ENCODE assay signal across 27 cellular contexts in genomic region chrX:132101206-132101605, GRCh38. TPM values are rescaled to one million over a fixed set of nuclear protein-coding genes. Genes with fewer than 3 reads are reported as not detected.
DNase-seq lines count a peak whose midpoint lies in the region; ATAC-seq and TF ChIP-seq lines count a peak whose summit lies in the region.
"Had no signal": no experiment of that assay in that cellular context is flagged by ENCODE, and none has a peak within 500 bp of the region (broad histone marks: within the 10 kb centered on the region; RNA-seq: fewer than 3 reads in every experiment).

No MANE protein-coding gene starts in this region.

- ATAC-seq in thoracic aorta (ENCODE audit: insufficient number of reproducible peaks, low FRiP score, low read depth) (no peak), GM21515 (IDR thresholded peaks at IDR 0.05; ENCODE audit: unreplicated experiment) (no peak)

- H3K14ac ChIP-seq in trophoblast cell (ENCODE audit: low read length): no peak overlapping the region

- H4K91ac ChIP-seq in trophoblast cell (ENCODE audit: low read depth, low read length): no peak overlapping the region

- no peak overlapping the region for H3K23ac ChIP-seq in trophoblast cell (ENCODE audit: low read length)

- H3K4me2 ChIP-seq in trophoblast cell (ENCODE audit: low read length): no peak overlapping the region

- H4K8ac ChIP-seq in trophoblast cell (ENCODE audit: low read depth, low read length): no peak overlapping the region

- H2AFZ ChIP-seq in trophoblast cell (ENCODE audit: insufficient read depth, low read length, poor library complexity): no peak overlapping the region

- H3K4me1 ChIP-seq in trophoblast cell (ENCODE audit: control insufficient read depth in 1 of 2, insufficient read depth in 2 of 2, low read length in 2 of 2): no peaks in the 10 kb centered on the region
- peaks cover 0 to 26% of the 10 kb centered on the region in 2 donors for H3K4me1 ChIP-seq in thoracic aorta (ENCODE audit: control insufficient read depth in 1 of 2, low read depth in 2 of 2)
- H3K4me1 ChIP-seq: BE2C, BLaER1 had no signal

- no peak overlapping the region for H2BK5ac ChIP-seq in trophoblast cell (ENCODE audit: low read depth, low read length, poor library complexity)

- no peak for TF ChIP-seq CTCF in thoracic aorta (IDR thresholded peaks at IDR 0.05)
- TF ChIP-seq CTCF in foreskin fibroblast (IDR thresholded peaks at IDR 0.05; ENCODE audit: low read depth, low read length): no peak

- H3K27ac ChIP-seq in trophoblast cell (ENCODE audit: low read depth, low read length) (no peak overlapping the region), thoracic aorta (peak overlapping the region; percentile 28 to 63)
- H3K27ac ChIP-seq: BLaER1 had no signal

- H3K36me3 ChIP-seq in trophoblast cell (ENCODE audit: control insufficient read depth in 1 of 2, insufficient read depth in 2 of 2, low read length in 2 of 2) (no peaks in the 10 kb centered on the region), thoracic aorta (no peaks in the 10 kb centered on the region)
- H3K36me3 ChIP-seq: BE2C, BLaER1 had no signal

- H3K9ac ChIP-seq in trophoblast cell (ENCODE audit: low read length): no peak overlapping the region
- H3K9ac ChIP-seq: BLaER1 had no signal

- H3K4ac ChIP-seq in trophoblast cell (ENCODE audit: low read depth, low read length): no peak overlapping the region

- H3K18ac ChIP-seq in trophoblast cell (ENCODE audit: low read length): no peak overlapping the region

- H3K9me3 ChIP-seq in trophoblast cell (ENCODE audit: insufficient read depth, low read depth, low read length) (no peaks in the 10 kb centered on the region), thoracic aorta (no peaks in the 10 kb centered on the region)
- H3K9me3 ChIP-seq: BE2C, BLaER1 had no signal

- DNase-seq in trophoblast cell (peak; percentile 83 to 91), thoracic aorta (ENCODE audit: low spot score) (no peak), foreskin fibroblast (no peak), NCI-H2196 treated with DMSO at 0.1 percent for 48 hours (lab: John Stamatoyannopoulos, UW; ENCODE audit: unreplicated experiment) (no peak)
- DNase-seq: 8988T; ACHN; BE2C; C1 segment of cervical spinal cord; CD4-positive, alpha-beta memory T cell; CD4-positive, CD25-positive, alpha-beta regulatory T cell; CD8-positive, alpha-beta memory T cell; COR-L47; DMS 273 treated with DMSO at 0.1 percent for 48 hours; DMS153; DMS53; DMS79; DND-41; EL; GDM1 had no signal

- no peak overlapping the region for H2AK5ac ChIP-seq in trophoblast cell (ENCODE audit: low read length)

- no peaks in the 10 kb centered on the region for H3K79me1 ChIP-seq in trophoblast cell (ENCODE audit: low read length)

- no peak overlapping the region for H4K12ac ChIP-seq in trophoblast cell (ENCODE audit: low read depth, low read length)

- no peak overlapping the region for H2BK12ac ChIP-seq in trophoblast cell (ENCODE audit: low read length)

- H3K4me3 ChIP-seq in trophoblast cell (ENCODE audit: low read depth, low read length) (no peak overlapping the region), thoracic aorta (no peak overlapping the region), foreskin fibroblast (ENCODE audit: low read depth in 1 of 2, low read length in 2 of 2) (no peak overlapping the region)
- H3K4me3 ChIP-seq: BLaER1, GM12878 had no signal

- WGBS in trophoblast cell (ENCODE audit: extremely low coverage, insufficient coverage, insufficient read length): no CpG with 5 or more reads among the region's 4 CpGs

- H3K27me3 ChIP-seq in trophoblast cell (ENCODE audit: insufficient read depth, low read length) (no peaks in the 10 kb centered on the region), thoracic aorta (replicated peaks; ENCODE audit: insufficient read depth) (no peaks in the 10 kb centered on the region)
- H3K27me3 ChIP-seq: BE2C had no signal

- no peak overlapping the region for H2BK120ac ChIP-seq in trophoblast cell (ENCODE audit: insufficient read depth, low read length, poor library complexity)

- H3K79me2 ChIP-seq in trophoblast cell (ENCODE audit: control insufficient read depth, insufficient read depth, low read length, poor library complexity): no peaks in the 10 kb centered on the region

RNA-seq across cellular contexts. Expression of gene FRMD7, which starts 26.6 kb away (rescaled TPM):
- polyA plus RNA-seq in trophoblast cell (2013): 0.14 and 0.18 TPM in 2 replicates
- under 1 TPM; 0.27 to 0.28 TPM for total RNA-seq in thoracic aorta
- total RNA-seq: A673; CD4-positive, alpha-beta memory T cell; CD4-positive, CD25-positive, alpha-beta regulatory T cell; CD8-positive, alpha-beta memory T cell; Daoy; G401; GM12878 had no signal
- polyA plus RNA-seq: AG04450; CD14-positive monocyte; CD4-positive, alpha-beta memory T cell; CD4-positive, CD25-positive, alpha-beta regulatory T cell; CD8-positive, alpha-beta memory T cell had no signal

Comparison
In these comparisons a context has a peak if more than half of its experiments do, and no peak if none do; other contexts are left out.
1. DNase-seq: peak in trophoblast cell (2 of 2); none in thoracic aorta (single experiment), foreskin fibroblast (0 of 2) and NCI-H2196 treated with DMSO at 0.1 percent for 48 hours (single experiment).